ENCODE assay signal across 1 cellular context in the genomic region with DNA sequence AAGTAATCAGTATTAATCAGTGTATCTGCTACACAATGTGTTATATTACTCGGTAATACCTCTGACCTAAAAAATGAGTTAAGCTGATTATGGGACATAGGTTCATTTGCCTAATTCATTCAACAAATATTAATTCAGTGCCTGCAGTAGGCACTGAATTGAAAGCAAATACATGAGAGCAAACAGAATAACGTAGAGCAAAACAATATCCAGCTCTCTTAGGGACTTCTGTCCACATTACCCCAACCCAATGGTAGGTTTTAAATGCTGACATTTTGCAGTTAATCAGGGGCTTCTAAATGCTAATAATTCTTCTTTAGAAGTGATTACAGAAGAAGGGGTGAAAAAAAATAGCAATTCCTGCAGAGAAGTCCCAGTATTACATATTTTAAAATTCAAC.
TF ChIP-seq lines count a peak whose summit lies in the region.

No MANE protein-coding gene starts in this region.

TF ChIP-seq in GM12878, 131 proteins besides CTCF, POLR2A, EP300 and RAD21:
- TF ChIP-seq, protein P1, sequence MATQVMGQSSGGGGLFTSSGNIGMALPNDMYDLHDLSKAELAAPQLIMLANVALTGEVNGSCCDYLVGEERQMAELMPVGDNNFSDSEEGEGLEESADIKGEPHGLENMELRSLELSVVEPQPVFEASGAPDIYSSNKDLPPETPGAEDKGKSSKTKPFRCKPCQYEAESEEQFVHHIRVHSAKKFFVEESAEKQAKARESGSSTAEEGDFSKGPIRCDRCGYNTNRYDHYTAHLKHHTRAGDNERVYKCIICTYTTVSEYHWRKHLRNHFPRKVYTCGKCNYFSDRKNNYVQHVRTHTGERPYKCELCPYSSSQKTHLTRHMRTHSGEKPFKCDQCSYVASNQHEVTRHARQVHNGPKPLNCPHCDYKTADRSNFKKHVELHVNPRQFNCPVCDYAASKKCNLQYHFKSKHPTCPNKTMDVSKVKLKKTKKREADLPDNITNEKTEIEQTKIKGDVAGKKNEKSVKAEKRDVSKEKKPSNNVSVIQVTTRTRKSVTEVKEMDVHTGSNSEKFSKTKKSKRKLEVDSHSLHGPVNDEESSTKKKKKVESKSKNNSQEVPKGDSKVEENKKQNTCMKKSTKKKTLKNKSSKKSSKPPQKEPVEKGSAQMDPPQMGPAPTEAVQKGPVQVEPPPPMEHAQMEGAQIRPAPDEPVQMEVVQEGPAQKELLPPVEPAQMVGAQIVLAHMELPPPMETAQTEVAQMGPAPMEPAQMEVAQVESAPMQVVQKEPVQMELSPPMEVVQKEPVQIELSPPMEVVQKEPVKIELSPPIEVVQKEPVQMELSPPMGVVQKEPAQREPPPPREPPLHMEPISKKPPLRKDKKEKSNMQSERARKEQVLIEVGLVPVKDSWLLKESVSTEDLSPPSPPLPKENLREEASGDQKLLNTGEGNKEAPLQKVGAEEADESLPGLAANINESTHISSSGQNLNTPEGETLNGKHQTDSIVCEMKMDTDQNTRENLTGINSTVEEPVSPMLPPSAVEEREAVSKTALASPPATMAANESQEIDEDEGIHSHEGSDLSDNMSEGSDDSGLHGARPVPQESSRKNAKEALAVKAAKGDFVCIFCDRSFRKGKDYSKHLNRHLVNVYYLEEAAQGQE (IDR thresholded peaks at IDR 0.05; ENCODE audit: low read depth, low read length) = no peak
- TF ChIP-seq RB1 (IDR thresholded peaks at IDR 0.05; ENCODE audit: borderline replicate concordance) (no peak), ZZZ3 (IDR thresholded peaks at IDR 0.05; ENCODE audit: control insufficient read depth, insufficient read length, low read depth) (no peak), NRF1 (conservative IDR thresholded peaks at IDR 0.05; ENCODE audit: low read depth, low read length) (no peak), BCL11A (IDR thresholded peaks at IDR 0.05; ENCODE audit: low read depth, low read length) (no peak)
